In genomic region chr16:86048221-86048620, GRCh38 we compare ENCODE assay signal across 17 cellular contexts.
"Had no signal": no experiment of that assay in that cellular context is flagged by ENCODE, and none has a peak within 500 bp of the region (broad histone marks: within the 10 kb centered on the region; RNA-seq: fewer than 3 reads in every experiment).

No MANE protein-coding gene starts in this region.

- H3K4me1 ChIP-seq: foreskin keratinocyte had no signal

- H3K36me3 Mint-ChIP-seq: naive B cell had no signal

- H3K4me3 Mint-ChIP-seq: activated B cell treated with CpG ODN at 0.5 μM for 24 hours; activated T-cell treated with anti-CD3 and anti-CD28 coated beads, Interleukin-2, amount 50 U/mL, for 72 hours; central memory CD8-positive, alpha-beta T cell; T-helper 17 cell had no signal

- H3K27ac Mint-ChIP-seq: activated B cell treated with CpG ODN at 0.5 μM for 24 hours; activated T-cell treated with anti-CD3 and anti-CD28 coated beads, Interleukin-2, amount 50 U/mL, for 72 hours; naive B cell; T-helper 17 cell had no signal

- H3K27ac ChIP-seq: brain microvascular endothelial cell, foreskin keratinocyte had no signal

- H3K27me3 ChIP-seq: brain microvascular endothelial cell had no signal

- H3K36me3 ChIP-seq: brain microvascular endothelial cell had no signal

- H3K9me3 Mint-ChIP-seq: activated B cell treated with CpG ODN at 0.5 μM for 24 hours; activated T-cell treated with anti-CD3 and anti-CD28 coated beads, Interleukin-2, amount 50 U/mL, for 72 hours; central memory CD8-positive, alpha-beta T cell; naive B cell had no signal

- ATAC-seq: activated T-cell treated with anti-CD3 and anti-CD28 coated beads, Interleukin-2, amount 50 U/mL, for 72 hours; foreskin keratinocyte; T-helper 17 cell had no signal

- DNase-seq: activated B cell treated with CpG ODN at 0.5 μM for 24 hours; activated CD8-positive, alpha-beta memory T cell treated with anti-CD3 and anti-CD28 coated beads, Interleukin-2, amount 50 U/mL, for 48 hours; activated gamma-delta T cell; activated T-cell treated with anti-CD3 and anti-CD28 coated beads, Interleukin-2, amount 50 U/mL, for 72 hours; anterior cingulate cortex; brain microvascular endothelial cell; cortex of kidney; effector CD8-positive, alpha-beta T cell; foreskin keratinocyte; glutamatergic neuron; naive B cell; stimulated activated CD4-positive, alpha-beta T cell treated with anti-CD3 and anti-CD28 coated beads, Interleukin-15, amount 100 ng/mL, for 24 hours; stimulated activated CD4-positive, alpha-beta T cell treated with anti-CD3 and anti-CD28 coated beads, Interleukin-4, amount 100 ng/mL, for 1 hour; stimulated activated naive CD4-positive, alpha-beta T cell; T-helper 17 cell; trophoblast cell had no signal
